ENCODE assay signal across 1 cellular context in the genomic region with DNA sequence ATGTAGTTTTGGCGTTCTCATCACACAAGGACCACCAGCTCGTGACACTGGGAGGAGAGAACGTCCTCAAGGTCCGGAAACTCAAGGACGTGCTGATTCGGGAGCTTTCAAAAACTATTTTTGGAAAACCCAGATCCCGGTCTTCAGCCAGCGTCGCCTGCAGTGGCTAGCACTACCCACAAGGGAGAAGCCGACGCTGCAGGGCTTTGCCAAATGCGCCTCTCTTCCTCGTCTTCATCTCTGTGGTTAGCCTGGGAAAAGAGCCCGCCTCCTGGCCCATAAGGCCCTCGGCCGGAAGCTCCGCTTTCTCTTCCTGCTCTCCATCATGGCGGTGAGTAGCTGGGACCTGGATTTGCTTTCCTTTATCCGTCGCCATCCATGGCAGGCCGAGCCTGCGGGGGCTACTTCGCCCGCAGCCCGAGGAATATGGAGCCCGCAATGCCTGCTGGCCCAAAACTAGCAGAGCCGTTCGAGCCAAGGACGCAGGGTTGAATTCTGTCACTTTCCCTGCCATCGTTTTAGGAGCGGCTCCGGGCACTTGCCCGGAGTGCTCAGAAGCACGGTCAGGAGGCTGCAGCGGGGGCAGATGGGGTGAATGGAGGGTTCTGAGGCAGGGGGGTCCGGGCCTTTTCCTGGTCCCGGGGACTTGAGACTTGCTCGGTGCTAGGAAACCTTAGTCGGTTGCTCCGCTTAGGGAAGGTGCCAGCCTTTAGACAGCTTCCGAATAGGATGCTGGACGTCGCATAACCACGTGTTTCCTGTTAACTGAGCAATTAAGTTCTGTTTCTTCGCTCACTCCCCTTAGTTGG.
TF ChIP-seq lines count a peak whose summit lies in the region.

A gene (plus strand): TSS at position 308 of the 809 bp plus-strand sequence. CDS start 18 bp downstream, at position 326.

TF ChIP-seq in K562, 482 proteins besides CTCF, POLR2A, EP300 and RAD21 (continued from another document and continues in another):
- TF ChIP-seq, protein P1, sequence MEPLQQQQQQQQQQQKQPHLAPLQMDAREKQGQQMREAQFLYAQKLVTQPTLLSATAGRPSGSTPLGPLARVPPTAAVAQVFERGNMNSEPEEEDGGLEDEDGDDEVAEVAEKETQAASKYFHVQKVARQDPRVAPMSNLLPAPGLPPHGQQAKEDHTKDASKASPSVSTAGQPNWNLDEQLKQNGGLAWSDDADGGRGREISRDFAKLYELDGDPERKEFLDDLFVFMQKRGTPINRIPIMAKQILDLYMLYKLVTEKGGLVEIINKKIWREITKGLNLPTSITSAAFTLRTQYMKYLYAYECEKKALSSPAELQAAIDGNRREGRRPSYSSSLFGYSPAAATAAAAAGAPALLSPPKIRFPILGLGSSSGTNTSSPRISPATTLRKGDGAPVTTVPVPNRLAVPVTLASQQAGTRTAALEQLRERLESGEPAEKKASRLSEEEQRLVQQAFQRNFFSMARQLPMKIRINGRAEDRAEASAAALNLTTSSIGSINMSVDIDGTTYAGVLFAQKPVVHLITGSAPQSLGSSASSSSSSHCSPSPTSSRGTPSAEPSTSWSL (CRISPR knock-in tag; IDR thresholded peaks at IDR 0.05; ENCODE audit: borderline replicate concordance) = no peak
- peak; percentile 52; the same call in 1 of the 2 replicates for TF ChIP-seq KLF13 (tag; IDR thresholded peaks at IDR 0.05; ENCODE audit: borderline replicate concordance, low read depth)
- TF ChIP-seq ZNF184 (CRISPR knock-in tag; IDR thresholded peaks at IDR 0.05) = no peak
- TF ChIP-seq CHCHD3 (CRISPR knock-in tag; IDR thresholded peaks at IDR 0.05) = peak; percentile 83
- TF ChIP-seq ZNF695 (CRISPR knock-in tag; IDR thresholded peaks at IDR 0.05) = 0 out of 2 replicates have a peak, but pooled peaks have one; percentile 30
- TF ChIP-seq, protein P2, sequence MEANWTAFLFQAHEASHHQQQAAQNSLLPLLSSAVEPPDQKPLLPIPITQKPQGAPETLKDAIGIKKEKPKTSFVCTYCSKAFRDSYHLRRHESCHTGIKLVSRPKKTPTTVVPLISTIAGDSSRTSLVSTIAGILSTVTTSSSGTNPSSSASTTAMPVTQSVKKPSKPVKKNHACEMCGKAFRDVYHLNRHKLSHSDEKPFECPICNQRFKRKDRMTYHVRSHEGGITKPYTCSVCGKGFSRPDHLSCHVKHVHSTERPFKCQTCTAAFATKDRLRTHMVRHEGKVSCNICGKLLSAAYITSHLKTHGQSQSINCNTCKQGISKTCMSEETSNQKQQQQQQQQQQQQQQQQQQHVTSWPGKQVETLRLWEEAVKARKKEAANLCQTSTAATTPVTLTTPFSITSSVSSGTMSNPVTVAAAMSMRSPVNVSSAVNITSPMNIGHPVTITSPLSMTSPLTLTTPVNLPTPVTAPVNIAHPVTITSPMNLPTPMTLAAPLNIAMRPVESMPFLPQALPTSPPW (CRISPR knock-in tag; IDR thresholded peaks at IDR 0.05) = peak; percentile 45; the same call in 1 of the 2 replicates
- TF ChIP-seq, protein P3, sequence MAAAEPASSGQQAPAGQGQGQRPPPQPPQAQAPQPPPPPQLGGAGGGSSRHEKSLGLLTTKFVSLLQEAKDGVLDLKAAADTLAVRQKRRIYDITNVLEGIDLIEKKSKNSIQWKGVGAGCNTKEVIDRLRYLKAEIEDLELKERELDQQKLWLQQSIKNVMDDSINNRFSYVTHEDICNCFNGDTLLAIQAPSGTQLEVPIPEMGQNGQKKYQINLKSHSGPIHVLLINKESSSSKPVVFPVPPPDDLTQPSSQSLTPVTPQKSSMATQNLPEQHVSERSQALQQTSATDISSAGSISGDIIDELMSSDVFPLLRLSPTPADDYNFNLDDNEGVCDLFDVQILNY (CRISPR knock-in tag; IDR thresholded peaks at IDR 0.05) = peak; percentile 94
- no peak for TF ChIP-seq XRCC4 (IDR thresholded peaks at IDR 0.05; ENCODE audit: extremely low read depth, insufficient read depth, insufficient read length)
- TF ChIP-seq, protein P4, sequence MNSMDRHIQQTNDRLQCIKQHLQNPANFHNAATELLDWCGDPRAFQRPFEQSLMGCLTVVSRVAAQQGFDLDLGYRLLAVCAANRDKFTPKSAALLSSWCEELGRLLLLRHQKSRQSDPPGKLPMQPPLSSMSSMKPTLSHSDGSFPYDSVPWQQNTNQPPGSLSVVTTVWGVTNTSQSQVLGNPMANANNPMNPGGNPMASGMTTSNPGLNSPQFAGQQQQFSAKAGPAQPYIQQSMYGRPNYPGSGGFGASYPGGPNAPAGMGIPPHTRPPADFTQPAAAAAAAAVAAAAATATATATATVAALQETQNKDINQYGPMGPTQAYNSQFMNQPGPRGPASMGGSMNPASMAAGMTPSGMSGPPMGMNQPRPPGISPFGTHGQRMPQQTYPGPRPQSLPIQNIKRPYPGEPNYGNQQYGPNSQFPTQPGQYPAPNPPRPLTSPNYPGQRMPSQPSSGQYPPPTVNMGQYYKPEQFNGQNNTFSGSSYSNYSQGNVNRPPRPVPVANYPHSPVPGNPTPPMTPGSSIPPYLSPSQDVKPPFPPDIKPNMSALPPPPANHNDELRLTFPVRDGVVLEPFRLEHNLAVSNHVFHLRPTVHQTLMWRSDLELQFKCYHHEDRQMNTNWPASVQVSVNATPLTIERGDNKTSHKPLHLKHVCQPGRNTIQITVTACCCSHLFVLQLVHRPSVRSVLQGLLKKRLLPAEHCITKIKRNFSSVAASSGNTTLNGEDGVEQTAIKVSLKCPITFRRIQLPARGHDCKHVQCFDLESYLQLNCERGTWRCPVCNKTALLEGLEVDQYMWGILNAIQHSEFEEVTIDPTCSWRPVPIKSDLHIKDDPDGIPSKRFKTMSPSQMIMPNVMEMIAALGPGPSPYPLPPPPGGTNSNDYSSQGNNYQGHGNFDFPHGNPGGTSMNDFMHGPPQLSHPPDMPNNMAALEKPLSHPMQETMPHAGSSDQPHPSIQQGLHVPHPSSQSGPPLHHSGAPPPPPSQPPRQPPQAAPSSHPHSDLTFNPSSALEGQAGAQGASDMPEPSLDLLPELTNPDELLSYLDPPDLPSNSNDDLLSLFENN (IDR thresholded peaks at IDR 0.05; ENCODE audit: low read depth in 2 of 2, low read length in 2 of 2) = peak in 1 of 2 experiments; percentile 78; a peak in 2 of 4 replicates
- no peak for TF ChIP-seq KLF10 (CRISPR knock-in tag; IDR thresholded peaks at IDR 0.05)
- TF ChIP-seq ZNF583 (CRISPR knock-in tag; IDR thresholded peaks at IDR 0.05) = peak; percentile 66; the same call in 1 of the 2 replicates
- TF ChIP-seq ZNF253 (CRISPR knock-in tag; conservative IDR thresholded peaks at IDR 0.05) = no peak
- TF ChIP-seq BRCA1 (IDR thresholded peaks at IDR 0.05) = no peak
- TF ChIP-seq BRCA1 (CRISPR knock-in tag; IDR thresholded peaks at IDR 0.05) = no peak
- peak; percentile 80 for TF ChIP-seq JUND (IDR thresholded peaks at IDR 0.05; ENCODE audit: borderline replicate concordance, low read depth, low read length)
- no peak for TF ChIP-seq JUND (tag; IDR thresholded peaks at IDR 0.05; ENCODE audit: borderline replicate concordance, low read depth, low read length)
- TF ChIP-seq STAG1 (CRISPR knock-in tag; IDR thresholded peaks at IDR 0.05; ENCODE audit: borderline replicate concordance) = no peak
- TF ChIP-seq, protein P5, sequence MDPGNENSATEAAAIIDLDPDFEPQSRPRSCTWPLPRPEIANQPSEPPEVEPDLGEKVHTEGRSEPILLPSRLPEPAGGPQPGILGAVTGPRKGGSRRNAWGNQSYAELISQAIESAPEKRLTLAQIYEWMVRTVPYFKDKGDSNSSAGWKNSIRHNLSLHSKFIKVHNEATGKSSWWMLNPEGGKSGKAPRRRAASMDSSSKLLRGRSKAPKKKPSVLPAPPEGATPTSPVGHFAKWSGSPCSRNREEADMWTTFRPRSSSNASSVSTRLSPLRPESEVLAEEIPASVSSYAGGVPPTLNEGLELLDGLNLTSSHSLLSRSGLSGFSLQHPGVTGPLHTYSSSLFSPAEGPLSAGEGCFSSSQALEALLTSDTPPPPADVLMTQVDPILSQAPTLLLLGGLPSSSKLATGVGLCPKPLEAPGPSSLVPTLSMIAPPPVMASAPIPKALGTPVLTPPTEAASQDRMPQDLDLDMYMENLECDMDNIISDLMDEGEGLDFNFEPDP (CRISPR knock-in tag; IDR thresholded peaks at IDR 0.05) = no peak
- peak; percentile 46; the same call in 1 of the 2 replicates for TF ChIP-seq TGIF2 (CRISPR knock-in tag; IDR thresholded peaks at IDR 0.05)
- TF ChIP-seq, protein P6, sequence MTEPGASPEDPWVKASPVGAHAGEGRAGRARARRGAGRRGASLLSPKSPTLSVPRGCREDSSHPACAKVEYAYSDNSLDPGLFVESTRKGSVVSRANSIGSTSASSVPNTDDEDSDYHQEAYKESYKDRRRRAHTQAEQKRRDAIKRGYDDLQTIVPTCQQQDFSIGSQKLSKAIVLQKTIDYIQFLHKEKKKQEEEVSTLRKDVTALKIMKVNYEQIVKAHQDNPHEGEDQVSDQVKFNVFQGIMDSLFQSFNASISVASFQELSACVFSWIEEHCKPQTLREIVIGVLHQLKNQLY (CRISPR knock-in tag; conservative IDR thresholded peaks at IDR 0.05) = peak in 1 of 2 experiments; percentile 87; a peak in 2 of 4 replicates
- TF ChIP-seq ZC3H4 (CRISPR knock-in tag; IDR thresholded peaks at IDR 0.05; ENCODE audit: borderline replicate concordance) = no peak
- TF ChIP-seq ZC3H11A (IDR thresholded peaks at IDR 0.05; ENCODE audit: low read depth, low read length) = peak; percentile 13; the same call in 1 of the 2 replicates
- peak in 1 of 2 experiments; percentile 88; a peak in 1 of 4 replicates for TF ChIP-seq KDM4B (IDR thresholded peaks at IDR 0.05; ENCODE audit: borderline replicate concordance in 2 of 2, low read depth in 1 of 2)
- no peak for TF ChIP-seq ZNF785 (CRISPR knock-in tag; IDR thresholded peaks at IDR 0.05)
- TF ChIP-seq NFRKB (IDR thresholded peaks at IDR 0.05; ENCODE audit: low read depth) = peak; percentile 100
- TF ChIP-seq ZNF717 (CRISPR knock-in tag; IDR thresholded peaks at IDR 0.05) = no peak
- TF ChIP-seq NELFE (IDR thresholded peaks at IDR 0.05; ENCODE audit: insufficient read depth, insufficient read length) = peak; percentile 58
- TF ChIP-seq, protein P7, sequence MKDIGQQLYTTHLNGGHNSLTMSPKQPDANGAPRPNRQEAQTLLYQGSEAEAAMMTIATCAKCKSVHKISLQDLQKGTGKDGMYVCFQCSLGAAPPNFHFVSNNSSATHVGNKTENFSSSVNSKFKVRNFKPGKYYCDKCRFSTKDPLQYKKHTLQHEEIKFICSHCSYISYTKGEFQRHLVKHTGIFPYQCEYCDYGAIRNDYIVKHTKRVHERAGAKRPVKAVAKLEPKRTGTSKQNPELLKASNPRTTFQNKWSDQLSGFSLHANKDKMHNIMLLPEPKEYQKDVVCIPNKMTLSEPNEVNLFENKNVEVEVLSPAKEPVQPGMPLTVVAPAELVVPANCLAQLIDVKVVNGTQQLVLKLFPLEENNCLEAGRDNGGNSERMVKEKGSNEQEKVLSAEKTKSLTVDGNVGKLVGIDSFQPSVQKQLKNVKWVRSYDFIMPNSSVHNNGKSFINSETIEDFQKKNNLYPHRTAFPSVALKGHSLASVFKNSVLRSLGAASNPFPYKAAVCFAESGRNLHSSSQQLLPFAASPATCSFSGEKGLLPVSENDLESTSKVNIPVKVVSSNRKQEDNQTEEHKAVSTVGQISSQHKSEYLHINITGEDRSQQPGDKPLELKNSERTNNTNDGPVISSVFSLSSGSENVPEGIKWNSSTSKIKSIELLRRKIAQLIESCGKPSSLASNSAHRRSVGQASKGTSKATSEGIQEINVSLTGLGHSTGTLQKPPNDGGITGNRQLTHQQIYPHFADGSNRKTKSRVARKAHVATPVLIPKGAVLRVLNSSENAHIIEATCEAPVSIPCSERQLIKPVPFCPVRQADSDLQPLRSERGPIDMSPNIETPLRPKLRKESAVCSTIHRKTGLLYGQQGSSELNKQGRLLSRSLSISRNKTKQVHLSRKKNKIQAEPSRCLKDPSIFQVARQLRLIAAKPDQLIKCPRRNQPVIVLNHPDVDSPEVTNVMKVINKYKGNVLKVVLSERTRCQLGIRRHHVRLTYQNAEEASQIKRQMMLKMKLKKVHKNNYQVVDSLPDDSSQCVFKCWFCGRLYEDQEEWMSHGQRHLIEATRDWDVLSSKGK (CRISPR knock-in tag; IDR thresholded peaks at IDR 0.05) = no peak
- TF ChIP-seq, protein P8, sequence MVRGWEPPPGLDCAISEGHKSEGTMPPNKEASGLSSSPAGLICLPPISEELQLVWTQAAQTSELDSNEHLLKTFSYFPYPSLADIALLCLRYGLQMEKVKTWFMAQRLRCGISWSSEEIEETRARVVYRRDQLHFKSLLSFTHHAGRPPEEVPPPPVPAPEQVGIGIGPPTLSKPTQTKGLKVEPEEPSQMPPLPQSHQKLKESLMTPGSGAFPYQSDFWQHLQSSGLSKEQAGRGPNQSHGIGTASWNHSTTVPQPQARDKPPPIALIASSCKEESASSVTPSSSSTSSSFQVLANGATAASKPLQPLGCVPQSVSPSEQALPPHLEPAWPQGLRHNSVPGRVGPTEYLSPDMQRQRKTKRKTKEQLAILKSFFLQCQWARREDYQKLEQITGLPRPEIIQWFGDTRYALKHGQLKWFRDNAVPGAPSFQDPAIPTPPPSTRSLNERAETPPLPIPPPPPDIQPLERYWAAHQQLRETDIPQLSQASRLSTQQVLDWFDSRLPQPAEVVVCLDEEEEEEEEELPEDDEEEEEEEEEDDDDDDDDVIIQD (CRISPR knock-in tag; IDR thresholded peaks at IDR 0.05) = peak; percentile 73; the same call in 1 of the 2 replicates
- peak; percentile 96 for TF ChIP-seq GTF2E2 (tag; IDR thresholded peaks at IDR 0.05)
- TF ChIP-seq, protein P9, sequence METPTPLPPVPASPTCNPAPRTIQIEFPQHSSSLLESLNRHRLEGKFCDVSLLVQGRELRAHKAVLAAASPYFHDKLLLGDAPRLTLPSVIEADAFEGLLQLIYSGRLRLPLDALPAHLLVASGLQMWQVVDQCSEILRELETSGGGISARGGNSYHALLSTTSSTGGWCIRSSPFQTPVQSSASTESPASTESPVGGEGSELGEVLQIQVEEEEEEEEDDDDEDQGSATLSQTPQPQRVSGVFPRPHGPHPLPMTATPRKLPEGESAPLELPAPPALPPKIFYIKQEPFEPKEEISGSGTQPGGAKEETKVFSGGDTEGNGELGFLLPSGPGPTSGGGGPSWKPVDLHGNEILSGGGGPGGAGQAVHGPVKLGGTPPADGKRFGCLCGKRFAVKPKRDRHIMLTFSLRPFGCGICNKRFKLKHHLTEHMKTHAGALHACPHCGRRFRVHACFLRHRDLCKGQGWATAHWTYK (CRISPR knock-in tag; IDR thresholded peaks at IDR 0.05) = peak; percentile 91; the same call in 1 of the 2 replicates
- peak; percentile 96 for TF ChIP-seq SP2 (IDR thresholded peaks at IDR 0.05; ENCODE audit: extremely low read depth, low read depth, low read length, poor library complexity, severe bottlenecking)
- TF ChIP-seq ARID1B (IDR thresholded peaks at IDR 0.05) = peak; percentile 8; the same call in 1 of the 2 replicates
- TF ChIP-seq, protein P10, sequence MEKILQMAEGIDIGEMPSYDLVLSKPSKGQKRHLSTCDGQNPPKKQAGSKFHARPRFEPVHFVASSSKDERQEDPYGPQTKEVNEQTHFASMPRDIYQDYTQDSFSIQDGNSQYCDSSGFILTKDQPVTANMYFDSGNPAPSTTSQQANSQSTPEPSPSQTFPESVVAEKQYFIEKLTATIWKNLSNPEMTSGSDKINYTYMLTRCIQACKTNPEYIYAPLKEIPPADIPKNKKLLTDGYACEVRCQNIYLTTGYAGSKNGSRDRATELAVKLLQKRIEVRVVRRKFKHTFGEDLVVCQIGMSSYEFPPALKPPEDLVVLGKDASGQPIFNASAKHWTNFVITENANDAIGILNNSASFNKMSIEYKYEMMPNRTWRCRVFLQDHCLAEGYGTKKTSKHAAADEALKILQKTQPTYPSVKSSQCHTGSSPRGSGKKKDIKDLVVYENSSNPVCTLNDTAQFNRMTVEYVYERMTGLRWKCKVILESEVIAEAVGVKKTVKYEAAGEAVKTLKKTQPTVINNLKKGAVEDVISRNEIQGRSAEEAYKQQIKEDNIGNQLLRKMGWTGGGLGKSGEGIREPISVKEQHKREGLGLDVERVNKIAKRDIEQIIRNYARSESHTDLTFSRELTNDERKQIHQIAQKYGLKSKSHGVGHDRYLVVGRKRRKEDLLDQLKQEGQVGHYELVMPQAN (IDR thresholded peaks at IDR 0.05; ENCODE audit: borderline replicate concordance) = peak; percentile 91
